In the genomic region with DNA sequence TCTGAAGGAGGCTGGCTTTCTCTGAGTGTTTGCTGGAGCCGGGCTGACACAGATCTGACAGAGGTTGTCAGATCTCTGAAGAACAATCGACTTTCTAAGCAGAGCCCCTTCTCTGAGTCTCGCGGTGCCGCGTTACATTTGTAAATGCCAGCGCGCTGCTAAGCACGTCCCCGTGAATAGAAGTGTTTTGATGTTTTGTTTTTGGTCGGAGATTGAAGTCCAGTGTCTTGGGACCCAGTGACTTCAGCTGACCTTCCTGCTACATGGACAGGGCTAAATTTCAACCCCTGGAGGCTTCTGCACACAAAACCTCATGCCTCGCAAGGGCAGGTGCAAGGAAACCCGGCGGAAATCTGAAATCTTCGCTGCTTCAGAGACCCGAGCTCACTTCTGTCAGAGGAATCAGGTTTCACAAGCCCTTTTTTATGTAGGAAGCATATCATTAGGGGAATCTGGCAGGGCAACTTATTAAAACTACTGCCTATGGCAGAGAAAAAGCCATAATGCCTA, we compare ENCODE assay signal across 1 cellular context.
A peak's percentile ranks its signal among the peaks of the same experiment; 100 is the strongest.
TF ChIP-seq lines count a peak whose summit lies in the region.

No MANE protein-coding gene starts in this region.

TF ChIP-seq in H1, 55 proteins besides CTCF, POLR2A, EP300 and RAD21 (continued from another document):
- TF ChIP-seq CHD2 (IDR thresholded peaks at IDR 0.05; ENCODE audit: low read length) (peak; percentile 63; the same call in 1 of the 2 replicates), SAP30 (IDR thresholded peaks at IDR 0.05; ENCODE audit: insufficient read depth, insufficient replicate concordance, low read length) (peak; percentile 68), JUN (IDR thresholded peaks at IDR 0.05; ENCODE audit: low read depth, low read length) (no peak), SIRT6 (IDR thresholded peaks at IDR 0.05; ENCODE audit: low read length) (no peak), RXRA (IDR thresholded peaks at IDR 0.05; ENCODE audit: insufficient read depth, low read depth, low read length) (no peak), POLR2AphosphoS5 (IDR thresholded peaks at IDR 0.05; ENCODE audit: low read depth, low read length) (no peak), SIN3A (conservative IDR thresholded peaks at IDR 0.05 in 1 of 2, IDR thresholded peaks at IDR 0.05 in 1 of 2; ENCODE audit: low read depth in 1 of 2, low read length in 2 of 2) (peak; percentile 74 to 89; a peak in 3 of 4 replicates)
